ENCODE assay signal across 21 cellular contexts in the genomic region with DNA sequence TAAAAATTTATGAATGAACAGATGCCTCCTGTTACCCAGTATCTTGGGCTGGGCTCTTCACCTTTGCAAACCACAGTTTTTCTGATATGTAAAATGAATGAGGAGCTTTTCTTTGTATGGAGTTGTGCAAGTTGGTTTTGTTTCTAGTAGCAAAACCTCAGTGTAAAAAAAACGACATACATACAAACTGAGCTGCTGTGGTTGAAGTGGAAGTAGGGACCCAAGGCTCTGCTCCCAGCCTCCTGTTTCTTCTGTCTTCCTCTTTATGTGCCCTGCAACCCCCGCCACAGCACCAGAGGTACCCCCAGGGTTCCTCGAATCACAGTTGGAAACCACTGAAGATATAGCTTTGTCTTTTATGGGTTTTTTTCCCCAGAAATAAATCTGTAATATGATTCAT.
"Had no signal": no experiment of that assay in that cellular context is flagged by ENCODE, and none has a peak within 500 bp of the region (broad histone marks: within the 10 kb centered on the region; RNA-seq: fewer than 3 reads in every experiment).

No MANE protein-coding gene starts in this region.

- H3K27me3 ChIP-seq: hepatocyte, left lung, neural progenitor cell, ovary, uterus had no signal

- H3K4me3 ChIP-seq: hepatocyte, left lung, lung, neural progenitor cell, ovary, prostate gland, uterus had no signal

- H3K4me2 ChIP-seq: hepatocyte, neural progenitor cell had no signal

- H3K9me3 ChIP-seq: left lung, ovary, prostate gland, uterus had no signal

- H3K4me1 ChIP-seq: neural progenitor cell, prostate gland, uterus had no signal

- ATAC-seq: activated CD4-positive, CD25-positive, alpha-beta regulatory T cell treated with anti-CD3 and anti-CD28 coated beads, Interleukin-2, amount 50 U/mL, for 24 hours; activated CD8-positive, alpha-beta T cell treated with anti-CD3 and anti-CD28 coated beads for 36 hours; activated naive CD4-positive, alpha-beta T cell treated with anti-CD3 and anti-CD28 coated beads, Interleukin-2, amount 50 U/mL, for 72 hours; left lung; naive thymus-derived CD4-positive, alpha-beta T cell; stimulated activated naive B cell treated with anti-CD40 and anti-IgM and Interleukin-4, amounts not matched to agents 10 μg/mL and 1 μg/mL and 100 μg/mL, for 72 hours had no signal

- H3K36me3 ChIP-seq: neural progenitor cell, ovary, prostate gland, uterus had no signal

- DNase-seq: activated CD4-positive, alpha-beta T cell treated with anti-CD3 and anti-CD28 coated beads, Interleukin-2, amount 10 ng/mL, durations not matched to agents 7 days and 5 days; activated CD8-positive, alpha-beta T cell treated with anti-CD3 and anti-CD28 coated beads for 36 hours; activated gamma-delta T cell treated with Interleukin-2 at 50 U/mL for 16 hours; central memory CD4-positive, alpha-beta T cell; effector memory CD4-positive, alpha-beta T cell; foreskin melanocyte; immature natural killer cell; kidney glomerular epithelial cell; left lung; naive thymus-derived CD4-positive, alpha-beta T cell; ovary; stimulated activated CD4-positive, alpha-beta T cell treated with anti-CD3 and anti-CD28 coated beads, Interleukin-2, amount 100 ng/mL, for 48 hours; stimulated activated CD8-positive, alpha-beta memory T cell treated with anti-CD3 and anti-CD28 coated beads, Interleukin-4, amount 100 ng/mL, for 48 hours; stimulated activated naive B cell treated with anti-CD40 and anti-IgM and Interleukin-4, amounts not matched to agents 10 μg/mL and 1 μg/mL and 100 μg/mL, for 72 hours; uterus had no signal

- H3K27ac ChIP-seq: hepatocyte, left lung, neural progenitor cell, ovary, prostate gland, uterus had no signal

- H3K79me2 ChIP-seq: hepatocyte had no signal

- H2AFZ ChIP-seq: hepatocyte, neural progenitor cell had no signal
